ENCODE assay signal across 36 cellular contexts in the genomic region with DNA sequence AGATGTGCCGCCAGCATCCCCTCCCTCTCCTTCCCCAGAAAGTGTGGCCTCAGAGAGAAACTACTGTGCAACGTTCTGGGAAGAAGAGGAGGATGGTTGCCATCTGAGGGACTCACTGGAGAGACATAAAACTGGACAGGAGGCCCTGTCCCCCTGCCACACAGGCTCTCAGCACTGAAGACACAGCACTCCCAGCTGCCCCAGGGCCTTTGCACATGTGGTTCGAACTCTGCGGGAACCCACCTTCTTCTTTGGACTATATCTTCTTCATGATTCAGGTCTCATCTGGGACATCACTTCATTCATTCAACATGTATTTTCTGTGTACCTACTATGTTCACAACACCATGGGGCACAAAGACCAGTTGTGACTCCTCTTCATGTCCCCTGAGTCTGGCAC. TPM values are rescaled to one million over a fixed set of nuclear protein-coding genes. Genes with fewer than 3 reads are reported as not detected.
"Had no signal": no experiment of that assay in that cellular context is flagged by ENCODE, and none has a peak within 500 bp of the region (broad histone marks: within the 10 kb centered on the region; RNA-seq: fewer than 3 reads in every experiment).

No MANE protein-coding gene starts in this region.

- H3K27me3 ChIP-seq: adrenal gland, brain microvascular endothelial cell had no signal

- DNase-seq: activated B cell treated with CpG ODN at 0.5 μM for 24 hours; activated CD4-positive, alpha-beta memory T cell treated with anti-CD3 and anti-CD28 coated beads for 36 hours; activated CD4-positive, alpha-beta T cell treated with anti-CD3 and anti-CD28 coated beads for 4 hours; activated CD4-positive, alpha-beta T cell treated with anti-CD3 and anti-CD28 coated beads, Interleukin-2, amount 10 ng/mL, durations not matched to agents 24 days and 14 days; activated CD4-positive, alpha-beta T cell treated with anti-CD3 and anti-CD28 coated beads, Interleukin-2, amount 50 U/mL, for 1 hour; activated CD4-positive, alpha-beta T cell treated with anti-CD3 and anti-CD28 coated beads, Interleukin-2, amount 50 U/mL, for 4 hours; activated CD4-positive, CD25-positive, alpha-beta regulatory T cell treated with anti-CD3 and anti-CD28 coated beads, Interleukin-2, amount 50 U/mL, for 72 hours; activated CD8-positive, alpha-beta memory T cell treated with anti-CD3 and anti-CD28 coated beads, Interleukin-2, amount 50 U/mL, for 4 hours; activated CD8-positive, alpha-beta T cell treated with anti-CD3 and anti-CD28 coated beads for 36 hours; activated effector memory CD4-positive, alpha-beta T cell treated with anti-CD3 and anti-CD28 coated beads, Interleukin-2, amount 50 U/mL, for 16 hours; activated gamma-delta T cell treated with Interleukin-2 at 50 U/mL for 16 hours; activated naive CD4-positive, alpha-beta T cell; activated naive CD4-positive, alpha-beta T cell treated with anti-CD3 and anti-CD28 coated beads for 36 hours; activated naive CD4-positive, alpha-beta T cell treated with anti-CD3 and anti-CD28 coated beads, Interleukin-2, amount 50 U/mL, for 16 hours; activated naive CD8-positive, alpha-beta T cell treated with anti-CD3 and anti-CD28 coated beads for 36 hours; activated T-cell treated with anti-CD3 and anti-CD28 coated beads for 4 hours; activated T-cell treated with anti-CD3 and anti-CD28 coated beads, Interleukin-2, amount 50 U/mL, for 1 hour; activated T-cell treated with anti-CD3 and anti-CD28 coated beads, Interleukin-2, amount 50 U/mL, for 4 hours; activated T-cell treated with anti-CD3 and anti-CD28 coated beads, Interleukin-2, amount 50 U/mL, for 72 hours; adrenal gland; amniotic stem cell; aorta; body of pancreas; brain microvascular endothelial cell; central memory CD4-positive, alpha-beta T cell; T-helper 1 cell; T-helper 2 cell; T-helper 9 cell had no signal

- H3K4me1 ChIP-seq: adrenal gland, body of pancreas, breast epithelium had no signal

- H3K27ac ChIP-seq: adrenal gland, body of pancreas, brain microvascular endothelial cell, breast epithelium, VCaP had no signal

- H3K36me3 ChIP-seq: adrenal gland, brain microvascular endothelial cell, breast epithelium had no signal

- FAIRE-seq: astrocyte, TTC549 had no signal

- ATAC-seq: activated CD8-positive, alpha-beta T cell treated with anti-CD3 and anti-CD28 coated beads for 36 hours; activated naive CD4-positive, alpha-beta T cell treated with anti-CD3 and anti-CD28 coated beads, Interleukin-2, amount 50 U/mL, for 72 hours; activated T-cell treated with anti-CD3 and anti-CD28 coated beads, Interleukin-2, amount 50 U/mL, for 4 hours; activated T-cell treated with anti-CD3 and anti-CD28 coated beads, Interleukin-2, amount 50 U/mL, for 72 hours; activated T-helper 17 cell treated with anti-CD3 and anti-CD28 coated beads, Interleukin-2, amount 50 U/mL, for 72 hours; body of pancreas had no signal

- H3K9me3 ChIP-seq: adrenal gland, body of pancreas, breast epithelium had no signal

- H3K4me3 ChIP-seq: adrenal gland, body of pancreas, breast epithelium had no signal

RNA-seq across cellular contexts. Expression of gene IGSF21, which starts 17.4 kb away (rescaled TPM):
- total RNA-seq: activated B cell treated with CpG ODN at 0.5 μM for 24 hours; activated CD4-positive, alpha-beta memory T cell treated with anti-CD3 and anti-CD28 coated beads for 36 hours; activated CD4-positive, alpha-beta T cell treated with anti-CD3 and anti-CD28 coated beads, Interleukin-2, amount 10 ng/mL, durations not matched to agents 24 days and 14 days; activated CD8-positive, alpha-beta memory T cell treated with anti-CD3 and anti-CD28 coated beads for 36 hours; activated CD8-positive, alpha-beta T cell treated with anti-CD3 and anti-CD28 coated beads for 36 hours; activated naive CD4-positive, alpha-beta T cell treated with anti-CD3 and anti-CD28 coated beads for 36 hours; activated naive CD4-positive, alpha-beta T cell treated with anti-CD3 and anti-CD28 coated beads, Interleukin-2, amount 50 U/mL, for 72 hours; activated naive CD8-positive, alpha-beta T cell treated with anti-CD3 and anti-CD28 coated beads for 36 hours; activated T-cell treated with anti-CD3 and anti-CD28 coated beads, Interleukin-2, amount 50 U/mL, for 4 hours; activated T-cell treated with anti-CD3 and anti-CD28 coated beads, Interleukin-2, amount 50 U/mL, for 72 hours; activated T-helper 1 cell treated with anti-CD3 and anti-CD28 coated beads, Interleukin-12 subunit alpha, Interleukin-12 subunit beta, Interleukin-2, Interleukin-4 antibody, amounts not matched to agents 30 ng/mL and 10 ng/mL and 1 ng/mL, durations not matched to agents 14 hours and 24 hours and 36 hours; activated T-helper 17 cell treated with anti-CD3 and anti-CD28 coated beads, Interleukin-2, amount 50 U/mL, for 72 hours; astrocyte had no signal
